Comparison of ENCODE assay signal across 8 cellular contexts in genomic region chr21:42164064-42164789, GRCh38. TPM values are rescaled to one million over a fixed set of nuclear protein-coding genes. Genes with fewer than 3 reads are reported as not detected.
DNase-seq lines count a peak whose midpoint lies in the region; ATAC-seq, FAIRE-seq and TF ChIP-seq lines count a peak whose summit lies in the region.

No MANE protein-coding gene starts in this region.

- peak overlapping the region; percentile 22; the same call in 1 of the 2 replicates for H3K27ac ChIP-seq in RWPE1
- no peak overlapping the region for H3K27ac ChIP-seq in GM23248

- peak; percentile 18 for TF ChIP-seq CTCF in AG09309 (IDR thresholded peaks at IDR 0.05; ENCODE audit: control insufficient read depth, insufficient read depth, low read depth, low read length, missing control alignments)
- no peak; the same call in 1 of the 2 replicates for TF ChIP-seq CTCF in RWPE1 (conservative IDR thresholded peaks at IDR 0.05; ENCODE audit: low read depth)

- FAIRE-seq in GM19239 (lab: Jason Lieb, UNC), result peak; percentile 85

- peak; percentile 60 for ATAC-seq in activated naive CD8-positive, alpha-beta T cell treated with anti-CD3 and anti-CD28 coated beads, Interleukin-2, amount 10 ng/mL, durations not matched to agents 7 days and 5 days (ENCODE audit: low read depth)
- no peak for ATAC-seq in GM19395 (IDR thresholded peaks at IDR 0.05; ENCODE audit: unreplicated experiment)

- no peaks in the 10 kb centered on the region for H3F3A ChIP-seq in GM23248 (ENCODE audit: insufficient read depth)

- H3K36me3 Mint-ChIP-seq in activated naive CD8-positive, alpha-beta T cell treated with anti-CD3 and anti-CD28 coated beads, Interleukin-2, amount 10 ng/mL, durations not matched to agents 7 days and 5 days, result peaks cover 2% of the 10 kb centered on the region

- no peaks in the 10 kb centered on the region for H3K9me3 Mint-ChIP-seq in activated naive CD8-positive, alpha-beta T cell treated with anti-CD3 and anti-CD28 coated beads, Interleukin-2, amount 10 ng/mL, durations not matched to agents 7 days and 5 days

- no peaks in the 10 kb centered on the region for H3K4me1 ChIP-seq in GM23248 (ENCODE audit: insufficient read depth)

- H3K36me3 ChIP-seq in GM23248 (ENCODE audit: low read depth), result no peaks in the 10 kb centered on the region

- DNase-seq in AG09309 (ENCODE audit: low read depth) (no peak), GM19239 (ENCODE audit: insufficient read length, low spot score) (peak; percentile 78), RWPE1 (ENCODE audit: low spot score) (peak; percentile 49), hypothalamus (lab: John Stamatoyannopoulos, UW) (peak in 30 of 51 donors; percentile 10 to 77 (median 47)), GM23248 (no peak)
- peak; percentile 57 for DNase-seq in activated naive CD8-positive, alpha-beta T cell treated with anti-CD3 and anti-CD28 coated beads, Interleukin-2, amount 10 ng/mL, durations not matched to agents 7 days and 5 days
- DNase-seq in stimulated activated CD4-positive, alpha-beta T cell treated with anti-CD3 and anti-CD28 coated beads, Interleukin-15, amount 100 ng/mL, for 1 hour (ENCODE audit: low read depth in 1 of 2, low spot score in 1 of 2), result peak; percentile 28 to 32

- peaks cover 36% of the 10 kb centered on the region for H3K4me1 Mint-ChIP-seq in activated naive CD8-positive, alpha-beta T cell treated with anti-CD3 and anti-CD28 coated beads, Interleukin-2, amount 10 ng/mL, durations not matched to agents 7 days and 5 days

- peaks cover under 1% of the 10 kb centered on the region for H3K27me3 Mint-ChIP-seq in activated naive CD8-positive, alpha-beta T cell treated with anti-CD3 and anti-CD28 coated beads, Interleukin-2, amount 10 ng/mL, durations not matched to agents 7 days and 5 days

- no peaks in the 10 kb centered on the region for H3K9me3 ChIP-seq in GM23248 (ENCODE audit: low read depth)

- POLR2A ChIA-PET in RWPE1 (lab: Yijun Ruan, JAX; ENCODE audit: low non-redundant PET), result no interaction called here
- POLR2A ChIA-PET in activated naive CD8-positive, alpha-beta T cell treated with anti-CD3 and anti-CD28 coated beads, Interleukin-2, amount 10 ng/mL, durations not matched to agents 7 days and 5 days (lab: Charles Lee), result interaction anchor here (0.5 to 1.6 kb wide), 4 partner anchors 24 to 105 kb away, joined by 3 to 6 read pairs (median 4); no protein-coding TSS in a partner anchor

- no peak overlapping the region for H2AFZ ChIP-seq in GM23248

- no peak overlapping the region for H3K9ac ChIP-seq in GM23248

- H3K4me2 ChIP-seq in GM23248 (ENCODE audit: unreplicated experiment), result no peak overlapping the region

- in situ Hi-C loops in GM23248 (cut with MboI), result loop anchor here (25.0 kb wide), 1 partner anchor 648 kb away; no protein-coding TSS in a partner anchor

- H3K4me3 Mint-ChIP-seq in activated naive CD8-positive, alpha-beta T cell treated with anti-CD3 and anti-CD28 coated beads, Interleukin-2, amount 10 ng/mL, durations not matched to agents 7 days and 5 days, result no peak overlapping the region

- no peaks in the 10 kb centered on the region for H4K20me1 ChIP-seq in GM23248 (ENCODE audit: insufficient read depth)

- no peak overlapping the region for H3K4me3 ChIP-seq in AG09309 (ENCODE audit: control insufficient read depth, low read depth, low read length)
- H3K4me3 ChIP-seq in GM23248, result no peak overlapping the region

- 0 out of 2 replicates have a peak, but pooled peaks cover under 1% of the 10 kb centered on the region for H3K27me3 ChIP-seq in GM23248 (replicated peaks; ENCODE audit: insufficient read depth)

- H3K79me2 ChIP-seq in GM23248 (ENCODE audit: insufficient read depth), result no peaks in the 10 kb centered on the region

- H3K9me2 ChIP-seq in GM23248 (ENCODE audit: insufficient read depth), result no peaks in the 10 kb centered on the region

- WGBS in GM23248 (ENCODE audit: low coverage in 1 of 2, low lambda C conversion rate in 2 of 2, missing lambda C conversion rate in 2 of 2), 2 experiments, result 46 to 48% methylated on average over 7 of the region's 7 CpGs

- peak overlapping the region; percentile 9 for H3K27ac Mint-ChIP-seq in activated naive CD8-positive, alpha-beta T cell treated with anti-CD3 and anti-CD28 coated beads, Interleukin-2, amount 10 ng/mL, durations not matched to agents 7 days and 5 days

- CTCF ChIA-PET in RWPE1 (lab: Yijun Ruan, JAX), result interaction anchor here (0.5 to 1.6 kb wide), 7 partner anchors 10 to 284 kb away, joined by 3 to 7 read pairs (median 4); no protein-coding TSS in a partner anchor

RNA-seq across cellular contexts. Expression of gene ABCG1, which starts 54.7 kb away (rescaled TPM):
- total RNA-seq in activated naive CD8-positive, alpha-beta T cell treated with anti-CD3 and anti-CD28 coated beads, Interleukin-2, amount 10 ng/mL, durations not matched to agents 7 days and 5 days, result 10 to 100 TPM; 12.2 to 13.2 TPM
- not detected in 2 replicates for total RNA-seq in GM23248 (2014; rRNA removed; shearing (Covaris generic))
- 0.08 TPM in 1 of 2 replicates, not detected in the other for polyA plus RNA-seq in GM23248 (2016; fragmentation: Nextera tagmentation; extraction: Ambion mirVana)

Comparison
In these comparisons a context has a peak if more than half of its experiments do, and no peak if none do; other contexts are left out.
1. DNase-seq: peak in GM19239 (single experiment), RWPE1 (single experiment), activated naive CD8-positive, alpha-beta T cell treated with anti-CD3 and anti-CD28 coated beads, Interleukin-2, amount 10 ng/mL, durations not matched to agents 7 days and 5 days (single experiment), hypothalamus (30 of 51) and stimulated activated CD4-positive, alpha-beta T cell treated with anti-CD3 and anti-CD28 coated beads, Interleukin-15, amount 100 ng/mL, for 1 hour (2 of 2); none in AG09309 (single experiment) and GM23248 (single experiment).
2. RNA of gene ABCG1, which starts 54.7 kb away (total RNA-seq): 12.2 to 13.2 TPM in activated naive CD8-positive, alpha-beta T cell treated with anti-CD3 and anti-CD28 coated beads, Interleukin-2, amount 10 ng/mL, durations not matched to agents 7 days and 5 days; not detected in GM23248; every median in the first group is over 10 times any median in the second.